Comparison of ENCODE assay signal across 16 cellular contexts in genomic region chr5:109350537-109351270, GRCh38.
"Had no signal": no experiment of that assay in that cellular context is flagged by ENCODE, and none has a peak within 500 bp of the region (broad histone marks: within the 10 kb centered on the region; RNA-seq: fewer than 3 reads in every experiment).

No MANE protein-coding gene starts in this region.

- H3K4me3 ChIP-seq: colonic mucosa, suprapubic skin, upper lobe of right lung had no signal

- ATAC-seq: left ventricle myocardium superior; stimulated activated naive CD8-positive, alpha-beta T cell treated with anti-CD3 and anti-CD28 coated beads, Interleukin-15, Interleukin-2, amounts not matched to agents 100 U/mL and 50 U/mL, for 24 hours; T-helper 17 cell; upper lobe of right lung; WTC11 had no signal

- FAIRE-seq: endothelial cell of umbilical vein had no signal

- DNase-seq: activated CD4-positive, alpha-beta T cell treated with anti-CD3 and anti-CD28 coated beads, Interleukin-2, amount 10 ng/mL, durations not matched to agents 24 days and 14 days; activated naive CD4-positive, alpha-beta T cell treated with anti-CD3 and anti-CD28 coated beads, Interleukin-2, amount 50 U/mL, for 16 hours; anterior cingulate cortex; colonic mucosa; effector CD4-positive, alpha-beta T cell; kidney; left ventricle myocardium superior; nephron progenitor cell; stimulated activated CD4-positive, alpha-beta T cell treated with anti-CD3 and anti-CD28 coated beads, Interleukin-4, amount 100 ng/mL, for 1 hour; stimulated activated CD8-positive, alpha-beta memory T cell treated with anti-CD3 and anti-CD28 coated beads, Interleukin-4, amount 100 ng/mL, for 48 hours; stimulated activated naive CD8-positive, alpha-beta T cell treated with anti-CD3 and anti-CD28 coated beads, Interleukin-15, Interleukin-2, amounts not matched to agents 100 U/mL and 50 U/mL, for 24 hours; T-helper 17 cell; upper lobe of right lung had no signal
